Comparison of ENCODE assay signal across 1 cellular context in genomic region chr4:95061220-95061619, GRCh38.
TF ChIP-seq lines count a peak whose summit lies in the region.

No MANE protein-coding gene starts in this region.

TF ChIP-seq in endothelial cell of umbilical vein, 7 proteins besides CTCF, POLR2A, EP300 and RAD21 (continued from another document):
- no peak for TF ChIP-seq GATA2 (IDR thresholded peaks at IDR 0.05; ENCODE audit: insufficient read depth, insufficient read length, low read depth, low read length)
